In the genomic region with DNA sequence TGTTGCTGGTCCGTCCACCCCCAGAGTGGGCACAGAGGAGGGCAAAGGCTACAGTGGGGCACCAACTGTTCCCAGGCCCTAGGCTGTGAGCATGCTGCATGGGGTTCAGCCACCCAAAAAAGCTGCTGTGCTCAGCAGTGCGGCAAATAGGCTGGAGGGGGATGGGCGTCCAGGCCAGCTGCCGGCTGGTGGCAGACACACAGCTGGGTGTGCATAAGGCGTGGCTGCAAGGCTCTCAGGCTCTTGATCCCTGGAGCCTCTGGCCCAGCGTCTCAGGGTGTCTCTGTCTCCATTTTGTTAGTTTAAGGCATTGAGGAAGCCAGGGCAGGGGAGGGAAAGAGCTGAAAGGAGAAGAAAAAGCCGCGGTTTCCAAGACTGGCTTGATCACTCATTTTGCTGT, we compare ENCODE assay signal across 9 cellular contexts. TPM values are rescaled to one million over a fixed set of nuclear protein-coding genes. Genes with fewer than 3 reads are reported as not detected.
DNase-seq lines count a peak whose midpoint lies in the region; ATAC-seq and TF ChIP-seq lines count a peak whose summit lies in the region.
"Had no signal": no experiment of that assay in that cellular context is flagged by ENCODE, and none has a peak within 500 bp of the region (broad histone marks: within the 10 kb centered on the region; RNA-seq: fewer than 3 reads in every experiment).

No MANE protein-coding gene starts in this region.

- no peak for DNase-seq in activated T-cell treated with anti-CD3 and anti-CD28 coated beads, Interleukin-2, amount 50 U/mL, for 72 hours
- no peak for DNase-seq in activated T-cell treated with anti-CD3 and anti-CD28 coated beads, Interleukin-2, amount 50 U/mL, for 1 hour
- no peak for DNase-seq in IMR-90
- DNase-seq in activated naive CD8-positive, alpha-beta T cell treated with anti-CD3 and anti-CD28 coated beads for 36 hours = peak; percentile 45
- no peak for DNase-seq in NCI-H446 treated with DMSO at 0.1 percent for 48 hours (lab: John Stamatoyannopoulos, UW)
- DNase-seq in activated naive CD4-positive, alpha-beta T cell (lab: John Stamatoyannopoulos, UW) = no peak

- TF ChIP-seq CTCF in IMR-90 (conservative IDR thresholded peaks at IDR 0.05; ENCODE audit: low read depth, low read length) = no peak

- in situ Hi-C loops in IMR-90 (cut with MboI; ENCODE audit: low sequenced_read_pairs) = no loop called here

- no peak for TF ChIP-seq RAD21 in IMR-90 (IDR thresholded peaks at IDR 0.05; ENCODE audit: low read length)

- ATAC-seq in activated T-cell treated with anti-CD3 and anti-CD28 coated beads, Interleukin-2, amount 50 U/mL, for 72 hours (replicated peaks in 1 of 2) = no peak
- ATAC-seq in IMR-90 (ENCODE audit: low read depth) = no peak
- no peak for ATAC-seq in GM19351 (IDR thresholded peaks at IDR 0.05; ENCODE audit: unreplicated experiment)

- no peaks in the 10 kb centered on the region for H3K9me3 ChIP-seq in IMR-90 (ENCODE audit: control insufficient read depth, insufficient read depth, low read length)

- H3K27ac Mint-ChIP-seq in activated T-cell treated with anti-CD3 and anti-CD28 coated beads, Interleukin-2, amount 50 U/mL, for 72 hours = peak overlapping the region; percentile 44
- no peak overlapping the region for H3K27ac Mint-ChIP-seq in activated naive CD8-positive, alpha-beta T cell treated with anti-CD3 and anti-CD28 coated beads for 36 hours

- H2BK15ac ChIP-seq in IMR-90 (ENCODE audit: low read depth, low read length) = peak overlapping the region; percentile 88; the same call in 1 of the 3 replicates

- H3K18ac ChIP-seq in IMR-90 (ENCODE audit: low read depth, low read length) = peak overlapping the region; percentile 19; the same call in 1 of the 2 replicates

- POLR2A ChIA-PET in IMR-90 (lab: Charles Lee; ENCODE audit: unreplicated experiment) = no interaction called here

- peaks cover 40% of the 10 kb centered on the region for H3K4me1 Mint-ChIP-seq in activated T-cell treated with anti-CD3 and anti-CD28 coated beads, Interleukin-2, amount 50 U/mL, for 72 hours (ENCODE audit: low read depth)
- H3K4me1 Mint-ChIP-seq in activated naive CD8-positive, alpha-beta T cell treated with anti-CD3 and anti-CD28 coated beads for 36 hours = peaks cover 39% of the 10 kb centered on the region

- peak overlapping the region; percentile 86 for H3K4ac ChIP-seq in IMR-90 (ENCODE audit: low read depth, low read length)

- H3K79me1 ChIP-seq in IMR-90 (ENCODE audit: low read depth in 1 of 2, low read length in 2 of 2) = peaks cover 0 to 4% of the 10 kb centered on the region in 2 experiments; a peak in 2 of 4 replicates

- peak overlapping the region; percentile 63; the same call in 1 of the 2 replicates for H3K4me2 ChIP-seq in IMR-90 (ENCODE audit: low read depth, low read length)

- peak overlapping the region; percentile 91 for H3K14ac ChIP-seq in IMR-90 (replicated peaks; ENCODE audit: low read depth, low read length)

- peaks cover 6% of the 10 kb centered on the region for H4K20me1 ChIP-seq in IMR-90 (ENCODE audit: insufficient read depth, low read length)

- no peak for TF ChIP-seq POLR2A in IMR-90 (IDR thresholded peaks at IDR 0.05; ENCODE audit: low read depth, low read length)

- H3K4me3 ChIP-seq in IMR-90 (ENCODE audit: insufficient read depth, low read depth, low read length) (no peak overlapping the region), rectal smooth muscle tissue (ENCODE audit: low read length) (peak overlapping the region; percentile 54)

- no peak overlapping the region for H3K9ac ChIP-seq in IMR-90 (ENCODE audit: low read depth, low read length)
- H3K9ac ChIP-seq in rectal smooth muscle tissue (ENCODE audit: low read length) = no peak overlapping the region

- H3K56ac ChIP-seq in IMR-90 (ENCODE audit: extremely low read depth, insufficient read depth, low read length) = 0 out of 2 replicates have a peak overlapping the region, but pooled peaks have one; percentile 5

- H3K9me3 Mint-ChIP-seq in activated T-cell treated with anti-CD3 and anti-CD28 coated beads, Interleukin-2, amount 50 U/mL, for 72 hours = no peaks in the 10 kb centered on the region
- no peaks in the 10 kb centered on the region for H3K9me3 Mint-ChIP-seq in activated naive CD8-positive, alpha-beta T cell treated with anti-CD3 and anti-CD28 coated beads for 36 hours

- H3K27me3 ChIP-seq in IMR-90 (ENCODE audit: control insufficient read depth, insufficient read depth, low read length) (peaks cover under 1% of the 10 kb centered on the region; the same call in 1 of the 2 replicates), rectal smooth muscle tissue (ENCODE audit: control insufficient read depth, insufficient read depth, low read length) (no peaks in the 10 kb centered on the region)

- H2BK20ac ChIP-seq in IMR-90 (ENCODE audit: low read depth, low read length) = no peak overlapping the region; the same call in 1 of the 2 replicates

- intact Hi-C loops in IMR-90 (cut with micrococcal nuclease) = no loop called here

- peak overlapping the region; percentile 51; the same call in 1 of the 2 replicates for H4K5ac ChIP-seq in IMR-90 (ENCODE audit: low read depth, low read length)

- no peaks in the 10 kb centered on the region for H3K27me3 Mint-ChIP-seq in activated T-cell treated with anti-CD3 and anti-CD28 coated beads, Interleukin-2, amount 50 U/mL, for 72 hours (ENCODE audit: low read depth)
- H3K27me3 Mint-ChIP-seq in activated naive CD8-positive, alpha-beta T cell treated with anti-CD3 and anti-CD28 coated beads for 36 hours = no peaks in the 10 kb centered on the region

- no peak overlapping the region; the same call in 1 of the 2 replicates for H4K91ac ChIP-seq in IMR-90 (ENCODE audit: insufficient read depth, low read depth, low read length)

- H3K4me1 ChIP-seq in IMR-90 (ENCODE audit: control insufficient read depth, insufficient read depth, low read length) = peaks cover 16% of the 10 kb centered on the region
- peaks cover 6% of the 10 kb centered on the region for H3K4me1 ChIP-seq in rectal smooth muscle tissue (ENCODE audit: control insufficient read depth, insufficient read depth, low read length)

- H3K36me3 Mint-ChIP-seq in activated T-cell treated with anti-CD3 and anti-CD28 coated beads, Interleukin-2, amount 50 U/mL, for 72 hours (ENCODE audit: insufficient read depth in 2 of 2) = peaks cover 5 to 8% of the 10 kb centered on the region in 2 donors
- peaks cover 11% of the 10 kb centered on the region for H3K36me3 Mint-ChIP-seq in activated naive CD8-positive, alpha-beta T cell treated with anti-CD3 and anti-CD28 coated beads for 36 hours

- peak overlapping the region; percentile 10; the same call in 1 of the 2 replicates for H3K23ac ChIP-seq in IMR-90 (ENCODE audit: low read depth, low read length)

- H3K4me3 Mint-ChIP-seq in activated T-cell treated with anti-CD3 and anti-CD28 coated beads, Interleukin-2, amount 50 U/mL, for 72 hours = peak overlapping the region; percentile 45 to 60
- peak overlapping the region; percentile 60 for H3K4me3 Mint-ChIP-seq in activated naive CD8-positive, alpha-beta T cell treated with anti-CD3 and anti-CD28 coated beads for 36 hours

- peak overlapping the region; percentile 97 for H2AK9ac ChIP-seq in IMR-90 (replicated peaks; ENCODE audit: low read depth, low read length, poor library complexity)

- H2AFZ ChIP-seq in IMR-90 (replicated peaks; ENCODE audit: low read length, poor library complexity) = peak overlapping the region; percentile 97

- no TSS peak for BruUV-seq in IMR-90 (replicated peaks; lab: Mats Ljungman, UMichigan)

- 24% methylated on average over 5 of the region's 8 CpGs; no CpG with 5 or more reads in 1 of the 2 experiments for WGBS in IMR-90 (ENCODE audit: extremely low coverage in 2 of 2, insufficient read length in 1 of 2), 2 experiments

- dilution Hi-C loops in IMR-90 (cut with HindIII; ENCODE audit: low sequenced_read_pairs, unreplicated experiment) = no loop called here

- H3K36me3 ChIP-seq in IMR-90 (ENCODE audit: control insufficient read depth, insufficient read depth, low read length) (peaks cover 13% of the 10 kb centered on the region), rectal smooth muscle tissue (ENCODE audit: control insufficient read depth, insufficient read depth, low read length) (peaks cover 12% of the 10 kb centered on the region)

- no peak overlapping the region for H3K27ac ChIP-seq in IMR-90 (ENCODE audit: insufficient read depth, low read length)
- H3K27ac ChIP-seq in rectal smooth muscle tissue (ENCODE audit: low read depth, low read length) = no peak overlapping the region

- H2AK5ac ChIP-seq in IMR-90 (ENCODE audit: low read depth, low read length) = peak overlapping the region; percentile 88

- CTCF ChIA-PET in IMR-90 (lab: Yijun Ruan, JAX) = interaction anchor here (0.6 to 0.9 kb wide), 2 partner anchors 23 to 41 kb away, joined by 3 to 4 read pairs; no protein-coding TSS in a partner anchor

- H2BK5ac ChIP-seq in IMR-90 (ENCODE audit: low read depth, low read length, poor library complexity, severe bottlenecking) = no peak overlapping the region

- H4K8ac ChIP-seq in IMR-90 (ENCODE audit: low read depth in 2 of 2, low read length in 2 of 2) = peak overlapping the region; percentile 68 to 73; a peak in 2 of 4 replicates

- H3K9me1 ChIP-seq in IMR-90 (ENCODE audit: insufficient read depth, low read length) = peaks cover 12% of the 10 kb centered on the region

- peak overlapping the region; percentile 86; the same call in 1 of the 2 replicates for H2BK120ac ChIP-seq in IMR-90 (ENCODE audit: low read depth, low read length)

RNA-seq across cellular contexts. Expression of a gene that starts 8.8 kb away (rescaled TPM):
- total RNA-seq in activated T-cell treated with anti-CD3 and anti-CD28 coated beads, Interleukin-2, amount 50 U/mL, for 72 hours = 1,000 to 10,000 TPM; 2,889 to 2,909 TPM
- 2,298 and 2,466 TPM in 2 replicates for total RNA-seq in IMR-90 (2012; rRNA removed)
- 2,030 and 2,101 TPM in 2 replicates for polyA plus RNA-seq in IMR-90 (2012; rRNA removed)
- polyA plus RNA-seq in IMR-90 (2012; cell fraction: cytosol; rRNA removed) = 3,418 and 5,498 TPM in 2 replicates
- polyA plus RNA-seq in IMR-90 (2012; cell fraction: nucleus; rRNA removed; ENCODE audit: low replicate concordance) = 579 and 1,052 TPM in 2 replicates
- 1,000 to 10,000 TPM; 3,075 to 3,102 TPM for total RNA-seq in activated naive CD8-positive, alpha-beta T cell treated with anti-CD3 and anti-CD28 coated beads for 36 hours

RNA-seq across cellular contexts. Expression of a gene that starts 11.4 kb away (rescaled TPM):
- 10 to 100 TPM; 10.5 to 15.3 TPM for total RNA-seq in activated T-cell treated with anti-CD3 and anti-CD28 coated beads, Interleukin-2, amount 50 U/mL, for 72 hours
- 2.5 TPM in 2 replicates for total RNA-seq in IMR-90 (2012; rRNA removed)
- polyA plus RNA-seq in IMR-90 (2012; rRNA removed) = 7.3 and 8.6 TPM in 2 replicates
- 4.2 and 4.6 TPM in 2 replicates for polyA plus RNA-seq in IMR-90 (2012; cell fraction: cytosol; rRNA removed)
- polyA plus RNA-seq in IMR-90 (2012; cell fraction: nucleus; rRNA removed; ENCODE audit: low replicate concordance) = 46.8 and 65.5 TPM in 2 replicates
- 10 to 100 TPM; 12.7 to 14.4 TPM for total RNA-seq in activated naive CD8-positive, alpha-beta T cell treated with anti-CD3 and anti-CD28 coated beads for 36 hours

RNA-seq across cellular contexts. Expression of a gene that starts 16.9 kb away (rescaled TPM):
- total RNA-seq in activated T-cell treated with anti-CD3 and anti-CD28 coated beads, Interleukin-2, amount 50 U/mL, for 72 hours = under 1 TPM in 1 of 2 donors, not detected in 1; 0.07 TPM
- not detected in 2 replicates for total RNA-seq in IMR-90 (2012; rRNA removed)
- polyA plus RNA-seq in IMR-90 (2012; rRNA removed) = 0.02 and 0.03 TPM in 2 replicates
- polyA plus RNA-seq in IMR-90 (2012; cell fraction: cytosol; rRNA removed) = 0.01 and 0.02 TPM in 2 replicates
- 0.02 and 0.08 TPM in 2 replicates for polyA plus RNA-seq in IMR-90 (2012; cell fraction: nucleus; rRNA removed; ENCODE audit: low replicate concordance)
- total RNA-seq in activated naive CD8-positive, alpha-beta T cell treated with anti-CD3 and anti-CD28 coated beads for 36 hours = under 1 TPM; 0.14 to 0.20 TPM
- total RNA-seq: mononuclear cell had no signal

RNA-seq across cellular contexts. Expression of a gene that starts 42.9 kb away (rescaled TPM):
- under 1 TPM; 0.12 to 0.16 TPM for total RNA-seq in activated T-cell treated with anti-CD3 and anti-CD28 coated beads, Interleukin-2, amount 50 U/mL, for 72 hours
- total RNA-seq in IMR-90 (2012; rRNA removed) = not detected in 2 replicates
- polyA plus RNA-seq in IMR-90 (2012; rRNA removed) = not detected in 2 replicates
- polyA plus RNA-seq in IMR-90 (2012; cell fraction: cytosol; rRNA removed) = not detected in 2 replicates
- not detected in 2 replicates for polyA plus RNA-seq in IMR-90 (2012; cell fraction: nucleus; rRNA removed; ENCODE audit: low replicate concordance)
- total RNA-seq in activated naive CD8-positive, alpha-beta T cell treated with anti-CD3 and anti-CD28 coated beads for 36 hours = not detected
- total RNA-seq: mononuclear cell had no signal

RNA-seq across cellular contexts. Expression of a gene that starts 57.5 kb away (rescaled TPM):
- 1 to 10 TPM; 3.0 to 5.6 TPM for total RNA-seq in activated T-cell treated with anti-CD3 and anti-CD28 coated beads, Interleukin-2, amount 50 U/mL, for 72 hours
- under 0.01 and 0.28 TPM in 2 replicates for total RNA-seq in IMR-90 (2012; rRNA removed)
- 0.37 and 0.50 TPM in 2 replicates for polyA plus RNA-seq in IMR-90 (2012; rRNA removed)
- polyA plus RNA-seq in IMR-90 (2012; cell fraction: cytosol; rRNA removed) = 0.18 and 0.63 TPM in 2 replicates
- polyA plus RNA-seq in IMR-90 (2012; cell fraction: nucleus; rRNA removed; ENCODE audit: low replicate concordance) = 5.8 and 8.4 TPM in 2 replicates
- 1 to 10 TPM in 1 of 2 experiments, under 1 TPM in 1; 0.54 to 1.1 TPM for total RNA-seq in activated naive CD8-positive, alpha-beta T cell treated with anti-CD3 and anti-CD28 coated beads for 36 hours
